In genomic region chr6:83808926-83809325, GRCh38 we compare ENCODE assay signal across 24 cellular contexts. TPM values are rescaled to one million over a fixed set of nuclear protein-coding genes. Genes with fewer than 3 reads are reported as not detected.
"Had no signal": no experiment of that assay in that cellular context is flagged by ENCODE, and none has a peak within 500 bp of the region (broad histone marks: within the 10 kb centered on the region; RNA-seq: fewer than 3 reads in every experiment).

No MANE protein-coding gene starts in this region.

- H3K4me3 Mint-ChIP-seq: T-cell had no signal

- H3K9me3 ChIP-seq: MG63, SK-N-SH had no signal

- H3K4me1 Mint-ChIP-seq: T-cell had no signal

- H3K27ac Mint-ChIP-seq: T-cell had no signal

- DNase-seq: IMR-90, Karpas-422, KG1, MG63, NCI-H1092, NCI-H1105 treated with DMSO at 0.1 percent for 48 hours, NCI-H1417 treated with DMSO at 0.1 percent for 48 hours, NCI-H146, NCI-H1694 treated with DMSO at 0.1 percent for 48 hours, NCI-H1930, NCI-H2081, NCI-H2107, NCI-H345, NCI-H510A, NCI-H524 treated with DMSO at 0.1 percent for 48 hours, NCI-H69, NCI-H774, Right ventricle myocardium superior, RPMI8226, SK-N-SH, SW 1271, T-cell had no signal

- ATAC-seq: HepG2, T-cell had no signal

- H3K36me3 Mint-ChIP-seq: T-cell had no signal

- H3K27me3 ChIP-seq: MG63 had no signal

RNA-seq across cellular contexts. Expression of gene RIPPLY2, which starts 44.2 kb away (rescaled TPM):
- total RNA-seq: HepG2, HT1080, IMR-90, Right ventricle myocardium superior, T-cell had no signal
